In genomic region chr7:69748530-69748929, GRCh38 we compare ENCODE assay signal across 16 cellular contexts.
"Had no signal": no experiment of that assay in that cellular context is flagged by ENCODE, and none has a peak within 500 bp of the region (broad histone marks: within the 10 kb centered on the region; RNA-seq: fewer than 3 reads in every experiment).

No MANE protein-coding gene starts in this region.

- H3K9me3 Mint-ChIP-seq: activated naive CD4-positive, alpha-beta T cell treated with anti-CD3 and anti-CD28 coated beads for 36 hours; activated T-helper 2 cell treated with anti-CD3 and anti-CD28 coated beads, Interferon-gamma antibody, Interleukin-2, Interleukin-4, amounts not matched to agents 10 μg/mL and 5 μg/mL and 100 μg/mL, durations not matched to agents 14 hours and 24 hours and 36 hours; natural killer cell had no signal

- H3K27me3 Mint-ChIP-seq: T-helper 17 cell had no signal

- H3K4me3 ChIP-seq: gastroesophageal sphincter, transverse colon had no signal

- H3K27me3 ChIP-seq: gastroesophageal sphincter, neutrophil, transverse colon had no signal

- H3K79me2 ChIP-seq: parathyroid adenoma had no signal

- H3K27ac ChIP-seq: gastroesophageal sphincter, neutrophil, parathyroid adenoma, transverse colon, WERI-Rb-1 had no signal

- H3K36me3 Mint-ChIP-seq: natural killer cell had no signal

- H3K27ac Mint-ChIP-seq: activated naive CD4-positive, alpha-beta T cell treated with anti-CD3 and anti-CD28 coated beads for 36 hours; activated T-helper 2 cell treated with anti-CD3 and anti-CD28 coated beads, Interferon-gamma antibody, Interleukin-2, Interleukin-4, amounts not matched to agents 10 μg/mL and 5 μg/mL and 100 μg/mL, durations not matched to agents 14 hours and 24 hours and 36 hours; natural killer cell; T-helper 17 cell had no signal

- H3K4me1 Mint-ChIP-seq: natural killer cell, T-helper 17 cell had no signal

- H3K9ac ChIP-seq: parathyroid adenoma had no signal

- H3K4me3 Mint-ChIP-seq: activated naive CD4-positive, alpha-beta T cell treated with anti-CD3 and anti-CD28 coated beads for 36 hours; natural killer cell; T-helper 17 cell had no signal

- DNase-seq: activated CD4-positive, alpha-beta T cell treated with anti-CD3 and anti-CD28 coated beads, Interleukin-2, amount 50 U/mL, for 48 hours; activated naive CD4-positive, alpha-beta T cell treated with anti-CD3 and anti-CD28 coated beads for 36 hours; natural killer cell; stimulated activated CD4-positive, alpha-beta T cell treated with anti-CD3 and anti-CD28 coated beads, Interleukin-2, amount 100 ng/mL, for 48 hours; stimulated activated naive CD4-positive, alpha-beta T cell treated with Interleukin-2 at 50 U/mL for 16 hours; substantia nigra; T-helper 17 cell; transverse colon; WERI-Rb-1 had no signal

- ATAC-seq: gastroesophageal sphincter, natural killer cell, T-helper 17 cell had no signal

- FAIRE-seq: colon, endothelial cell of umbilical vein, islet of Langerhans had no signal

- H3K4me1 ChIP-seq: parathyroid adenoma, transverse colon had no signal

- H2AFZ ChIP-seq: parathyroid adenoma had no signal

- H3K36me3 ChIP-seq: gastroesophageal sphincter, neutrophil, transverse colon, WERI-Rb-1 had no signal

- H3K9me3 ChIP-seq: gastroesophageal sphincter, neutrophil, transverse colon had no signal
